2 cellular contexts compared by ENCODE assay signal in the genomic region with DNA sequence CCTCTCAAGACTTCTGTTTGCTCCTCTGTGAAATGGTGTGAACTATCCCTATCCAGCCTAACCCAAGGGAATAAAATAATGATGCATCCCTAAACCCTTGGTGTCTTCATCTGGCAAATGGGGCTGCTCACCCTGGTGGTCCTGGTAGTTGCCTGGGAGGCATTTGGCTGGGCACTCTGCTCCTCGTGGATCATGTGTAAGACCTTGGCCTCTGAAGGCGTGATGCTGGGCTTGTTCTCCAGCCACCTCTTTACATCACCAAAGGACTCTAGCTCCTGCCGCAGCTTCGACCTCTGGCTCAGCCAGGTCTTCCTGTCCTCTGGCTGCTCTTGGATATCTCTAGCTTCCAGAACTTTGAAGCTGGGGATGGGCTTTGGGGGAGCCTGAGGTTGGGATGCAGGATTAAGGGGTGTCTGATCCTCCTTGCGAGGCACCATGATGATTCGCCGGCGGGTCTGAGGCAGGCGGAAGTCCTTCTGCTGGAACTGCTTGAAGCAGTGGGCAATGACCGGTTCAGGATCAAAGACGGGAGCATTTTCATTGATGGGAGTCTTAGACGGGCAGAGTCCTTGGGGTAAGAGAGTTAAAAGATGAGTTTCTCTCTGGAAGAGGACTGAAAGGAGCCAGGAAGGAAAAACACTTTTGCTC.
TF ChIP-seq lines count a peak whose summit lies in the region.

No MANE protein-coding gene starts in this region.

TF ChIP-seq in A549, 52 proteins besides CTCF, POLR2A, EP300 and RAD21:
- TF ChIP-seq SMC3 (IDR thresholded peaks at IDR 0.05) (no peak), TFCP2L1 (CRISPR knock-in tag; IDR thresholded peaks at IDR 0.05) (no peak), PHF8 (IDR thresholded peaks at IDR 0.05; ENCODE audit: borderline replicate concordance, low read depth) (no peak), EHF (CRISPR knock-in tag; IDR thresholded peaks at IDR 0.05) (no peak), JUNB (IDR thresholded peaks at IDR 0.05) (no peak), ZSCAN20 (CRISPR knock-in tag; IDR thresholded peaks at IDR 0.05) (no peak), CBX2 (IDR thresholded peaks at IDR 0.05; ENCODE audit: borderline replicate concordance, low read depth) (no peak), ELK1 (IDR thresholded peaks at IDR 0.05; ENCODE audit: low read depth, low read length) (no peak)
- TF ChIP-seq, protein P1, sequence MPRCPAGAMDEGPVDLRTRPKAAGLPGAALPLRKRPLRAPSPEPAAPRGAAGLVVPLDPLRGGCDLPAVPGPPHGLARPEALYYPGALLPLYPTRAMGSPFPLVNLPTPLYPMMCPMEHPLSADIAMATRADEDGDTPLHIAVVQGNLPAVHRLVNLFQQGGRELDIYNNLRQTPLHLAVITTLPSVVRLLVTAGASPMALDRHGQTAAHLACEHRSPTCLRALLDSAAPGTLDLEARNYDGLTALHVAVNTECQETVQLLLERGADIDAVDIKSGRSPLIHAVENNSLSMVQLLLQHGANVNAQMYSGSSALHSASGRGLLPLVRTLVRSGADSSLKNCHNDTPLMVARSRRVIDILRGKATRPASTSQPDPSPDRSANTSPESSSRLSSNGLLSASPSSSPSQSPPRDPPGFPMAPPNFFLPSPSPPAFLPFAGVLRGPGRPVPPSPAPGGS (IDR thresholded peaks at IDR 0.05) = no peak
TF ChIP-seq in A549: peak in this region for 0.

TF ChIP-seq in IMR-90, 13 proteins besides CTCF, POLR2A, EP300 and RAD21:
- TF ChIP-seq MXI1 (IDR thresholded peaks at IDR 0.05; ENCODE audit: borderline replicate concordance, low read depth, low read length) = no peak
